Comparison of ENCODE assay signal across 8 cellular contexts in genomic region chr1:110011527-110012041, GRCh38. TPM values are rescaled to one million over a fixed set of nuclear protein-coding genes. Genes with fewer than 3 reads are reported as not detected.
A peak's percentile ranks its signal among the peaks of the same experiment; 100 is the strongest.
DNase-seq lines count a peak whose midpoint lies in the region; ATAC-seq, FAIRE-seq and TF ChIP-seq lines count a peak whose summit lies in the region.

No MANE protein-coding gene starts in this region.

- H3K9me3 ChIP-seq in adipocyte (ENCODE audit: control insufficient read depth, low read length) (no peaks in the 10 kb centered on the region), hepatocyte (ENCODE audit: low read depth) (no peaks in the 10 kb centered on the region), stomach (no peaks in the 10 kb centered on the region)

- no peaks in the 10 kb centered on the region for H3K27me3 ChIP-seq in adipocyte (replicated peaks; ENCODE audit: control insufficient read depth, insufficient read depth, low read length)
- no peaks in the 10 kb centered on the region for H3K27me3 ChIP-seq in hepatocyte
- H3K27me3 ChIP-seq in stomach = no peaks in the 10 kb centered on the region

- intact Hi-C loops in stomach (cut with DNase I; ENCODE audit: low total_unique reads) = no loop called here

- peak; percentile 96 for ATAC-seq in GM18870 (IDR thresholded peaks at IDR 0.05; ENCODE audit: unreplicated experiment)
- peak; percentile 94 for ATAC-seq in HG02981 (IDR thresholded peaks at IDR 0.05; ENCODE audit: unreplicated experiment)

- peaks cover 2% of the 10 kb centered on the region for H4K20me1 ChIP-seq in hepatocyte (ENCODE audit: insufficient read depth, poor library complexity, severe bottlenecking)

- DNase-seq in D721Med (ENCODE audit: insufficient read length, low spot score) (no peak), NCI-H460 (ENCODE audit: extremely low read depth, low read depth) (peak; percentile 33), adipocyte (ENCODE audit: low read depth) (peak; percentile 74), hepatocyte (ENCODE audit: low spot score) (peak; percentile 68), stomach (peak; percentile 33), dedifferentiated amniotic fluid mesenchymal stem cell (ENCODE audit: extremely low spot score) (no peak)

- peak overlapping the region; percentile 29 for H3K9ac ChIP-seq in adipocyte (ENCODE audit: low read length)

- H3K4me3 ChIP-seq in adipocyte (ENCODE audit: low read length) = no peak overlapping the region
- no peak overlapping the region for H3K4me3 ChIP-seq in hepatocyte
- no peak overlapping the region for H3K4me3 ChIP-seq in stomach

- FAIRE-seq in D721Med (lab: Jason Lieb, UNC) = no peak

- peaks cover 75% of the 10 kb centered on the region for H3K36me3 ChIP-seq in adipocyte (ENCODE audit: control insufficient read depth, insufficient read depth, low read length, severe bottlenecking)
- H3K36me3 ChIP-seq in hepatocyte (replicated peaks; ENCODE audit: insufficient read depth, low read depth) = no peaks in the 10 kb centered on the region
- peaks cover 62 to 83% (median 80%) of the 10 kb centered on the region in 4 donors for H3K36me3 ChIP-seq in stomach

- 68% methylated on average over 2 of the region's 2 CpGs for WGBS in hepatocyte (ENCODE audit: low lambda C conversion rate, missing lambda C conversion rate)
- WGBS in stomach, 5 donors = 35 to 48% (median 43%) methylated on average over 2 of the region's 2 CpGs

- H3K79me2 ChIP-seq in hepatocyte = peaks cover 32% of the 10 kb centered on the region

- TF ChIP-seq POLR2A in stomach (IDR thresholded peaks at IDR 0.05) = no peak

- H3K4me2 ChIP-seq in hepatocyte = no peak overlapping the region

- H3K9me2 ChIP-seq in hepatocyte (replicated peaks; ENCODE audit: insufficient read depth) = no peaks in the 10 kb centered on the region

- no peak for TF ChIP-seq EP300 in stomach (IDR thresholded peaks at IDR 0.05)

- H3K4me1 ChIP-seq in adipocyte (ENCODE audit: control insufficient read depth, insufficient read depth, low read length) (peaks cover 1% of the 10 kb centered on the region), hepatocyte (ENCODE audit: insufficient read depth) (peaks cover 9% of the 10 kb centered on the region), stomach (peaks cover 6 to 37% (median 21%) of the 10 kb centered on the region in 4 donors)

- H2AFZ ChIP-seq in hepatocyte = no peak overlapping the region

- H3K27ac ChIP-seq in hepatocyte = peak overlapping the region; percentile 18
- H3K27ac ChIP-seq in stomach = peak overlapping the region in 2 of 5 donors; percentile 35 to 50

- TF ChIP-seq CTCF in D721Med (IDR thresholded peaks at IDR 0.05; ENCODE audit: insufficient read depth, missing control alignments) (peak; percentile 48), hepatocyte (IDR thresholded peaks at IDR 0.05; ENCODE audit: poor library complexity) (peak; percentile 52), stomach (IDR thresholded peaks at IDR 0.05) (peak in 5 of 7 experiments; percentile 18 to 55 (median 36))

RNA-seq across cellular contexts. Expression of gene STRIP1, which starts 22.8 kb away (rescaled TPM):
- 20.8 and 22.5 TPM in 2 replicates for total RNA-seq in NCI-H460 (2014; rRNA removed; shearing (Covaris generic))
- polyA plus RNA-seq in NCI-H460 (2014; cell fraction: nucleus; rRNA removed) = 33.1 and 45.8 TPM in 2 replicates
- total RNA-seq in hepatocyte (44.6 and 49.0 TPM in 2 replicates), stomach (100 to 1,000 TPM in 1 of 5 donors, 10 to 100 TPM in 4; 36.9 to 262 (median 59.3) TPM)
- polyA plus RNA-seq in hepatocyte (29.1 and 38.0 TPM in 2 replicates), stomach (10 to 100 TPM in 1 of 3 donors, 1 to 10 TPM in 2; 6.7 to 10.6 (median 7.6) TPM)

RNA-seq across cellular contexts. Expression of gene AHCYL1, which starts 27.0 kb away (rescaled TPM):
- total RNA-seq in NCI-H460 (2014; rRNA removed; shearing (Covaris generic)) = 54.8 and 66.8 TPM in 2 replicates
- 56.6 and 84.1 TPM in 2 replicates for polyA plus RNA-seq in NCI-H460 (2014; cell fraction: nucleus; rRNA removed)
- total RNA-seq in hepatocyte (49.2 and 56.2 TPM in 2 replicates), stomach (10 to 100 TPM; 31.0 to 76.3 (median 73.4) TPM)
- polyA plus RNA-seq in hepatocyte (88.4 and 97.6 TPM in 2 replicates), stomach (10 to 100 TPM; 33.9 to 58.4 (median 40.8) TPM)

RNA-seq across cellular contexts. Expression of gene ALX3, which starts 58.9 kb away (rescaled TPM):
- not detected in 2 replicates for total RNA-seq in NCI-H460 (2014; rRNA removed; shearing (Covaris generic))
- not detected in 2 replicates for polyA plus RNA-seq in NCI-H460 (2014; cell fraction: nucleus; rRNA removed)
- total RNA-seq in hepatocyte (0.27 and 1.6 TPM in 2 replicates), stomach (not detected)
- polyA plus RNA-seq in hepatocyte (0.36 and 0.92 TPM in 2 replicates), stomach (under 1 TPM in 1 of 3 donors, not detected in 2; 0.08 TPM)

Comparison
In these comparisons a context has a peak if more than half of its experiments do, and no peak if none do; other contexts are left out.
1. DNase-seq: peak in NCI-H460 (single experiment), adipocyte (single experiment), hepatocyte (single experiment) and stomach (single experiment); none in D721Med (single experiment) and dedifferentiated amniotic fluid mesenchymal stem cell (single experiment).
2. Peak in every context shown above with its lines, with median percentiles within 50 percentile points of each other: CTCF ChIP-seq.